1 cellular context compared by ENCODE assay signal in genomic region chr10:3192856-3193635, GRCh38.
TF ChIP-seq lines count a peak whose summit lies in the region.

No MANE protein-coding gene starts in this region.

TF ChIP-seq in HEK293, 187 proteins besides CTCF, POLR2A, EP300 and RAD21 (continued from another document and continues in another):
- TF ChIP-seq, protein P1, sequence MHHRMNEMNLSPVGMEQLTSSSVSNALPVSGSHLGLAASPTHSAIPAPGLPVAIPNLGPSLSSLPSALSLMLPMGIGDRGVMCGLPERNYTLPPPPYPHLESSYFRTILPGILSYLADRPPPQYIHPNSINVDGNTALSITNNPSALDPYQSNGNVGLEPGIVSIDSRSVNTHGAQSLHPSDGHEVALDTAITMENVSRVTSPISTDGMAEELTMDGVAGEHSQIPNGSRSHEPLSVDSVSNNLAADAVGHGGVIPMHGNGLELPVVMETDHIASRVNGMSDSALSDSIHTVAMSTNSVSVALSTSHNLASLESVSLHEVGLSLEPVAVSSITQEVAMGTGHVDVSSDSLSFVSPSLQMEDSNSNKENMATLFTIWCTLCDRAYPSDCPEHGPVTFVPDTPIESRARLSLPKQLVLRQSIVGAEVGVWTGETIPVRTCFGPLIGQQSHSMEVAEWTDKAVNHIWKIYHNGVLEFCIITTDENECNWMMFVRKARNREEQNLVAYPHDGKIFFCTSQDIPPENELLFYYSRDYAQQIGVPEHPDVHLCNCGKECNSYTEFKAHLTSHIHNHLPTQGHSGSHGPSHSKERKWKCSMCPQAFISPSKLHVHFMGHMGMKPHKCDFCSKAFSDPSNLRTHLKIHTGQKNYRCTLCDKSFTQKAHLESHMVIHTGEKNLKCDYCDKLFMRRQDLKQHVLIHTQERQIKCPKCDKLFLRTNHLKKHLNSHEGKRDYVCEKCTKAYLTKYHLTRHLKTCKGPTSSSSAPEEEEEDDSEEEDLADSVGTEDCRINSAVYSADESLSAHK (tag by site-specific recombination; IDR thresholded peaks at IDR 0.05) = no peak
- TF ChIP-seq ZNF518A (tag by site-specific recombination; conservative IDR thresholded peaks at IDR 0.05; ENCODE audit: low read depth) (no peak), REST (tag by site-specific recombination; IDR thresholded peaks at IDR 0.05) (no peak), ZNF302 (tag by site-specific recombination; IDR thresholded peaks at IDR 0.05; ENCODE audit: low read depth) (no peak), ZNF184 (tag by site-specific recombination; IDR thresholded peaks at IDR 0.05) (no peak), ZNF776 (tag by site-specific recombination; IDR thresholded peaks at IDR 0.05; ENCODE audit: borderline replicate concordance) (no peak), ZNF335 (tag by site-specific recombination; conservative IDR thresholded peaks at IDR 0.05) (peak; percentile 88), RBAK (tag by site-specific recombination; IDR thresholded peaks at IDR 0.05) (no peak), BCL6B (tag by site-specific recombination; IDR thresholded peaks at IDR 0.05) (no peak), ZNF391 (tag by site-specific recombination; IDR thresholded peaks at IDR 0.05; ENCODE audit: borderline replicate concordance, low read depth) (no peak), ZNF146 (tag by site-specific recombination; IDR thresholded peaks at IDR 0.05) (no peak), SETDB1 (IDR thresholded peaks at IDR 0.05; ENCODE audit: insufficient read length, low read length) (no peak), ZNF202 (tag by site-specific recombination; IDR thresholded peaks at IDR 0.05; ENCODE audit: borderline replicate concordance) (no peak), GLIS2 (tag by site-specific recombination; IDR thresholded peaks at IDR 0.05) (no peak), PATZ1 (tag by site-specific recombination; IDR thresholded peaks at IDR 0.05) (peak; percentile 52; the same call in 1 of the 2 replicates), GLI2 (tag by site-specific recombination; IDR thresholded peaks at IDR 0.05; ENCODE audit: borderline replicate concordance, low read depth) (no peak), ZEB2 (tag by site-specific recombination; IDR thresholded peaks at IDR 0.05) (peak; percentile 61; the same call in 1 of the 2 replicates), ZNF792 (tag by site-specific recombination; IDR thresholded peaks at IDR 0.05) (no peak), SP7 (tag by site-specific recombination; IDR thresholded peaks at IDR 0.05) (0 out of 2 replicates have a peak, but pooled peaks have one; percentile 24), SALL2 (tag by site-specific recombination; IDR thresholded peaks at IDR 0.05; ENCODE audit: borderline replicate concordance) (no peak), ZNF704 (tag by site-specific recombination; IDR thresholded peaks at IDR 0.05) (no peak), ZNF174 (tag by site-specific recombination; IDR thresholded peaks at IDR 0.05) (no peak), ZBTB17 (tag by site-specific recombination; IDR thresholded peaks at IDR 0.05) (no peak), ZSCAN5A (tag by site-specific recombination; IDR thresholded peaks at IDR 0.05) (no peak), GFI1B (tag by site-specific recombination; IDR thresholded peaks at IDR 0.05) (no peak), ZNF324 (tag by site-specific recombination; IDR thresholded peaks at IDR 0.05) (no peak), ZFP41 (tag by site-specific recombination; IDR thresholded peaks at IDR 0.05; ENCODE audit: borderline replicate concordance) (no peak), ZFP37 (tag by site-specific recombination; IDR thresholded peaks at IDR 0.05) (no peak), ZNF274 (IDR thresholded peaks at IDR 0.05; ENCODE audit: low read length) (no peak), ZNF274 (tag by site-specific recombination; IDR thresholded peaks at IDR 0.05; ENCODE audit: borderline replicate concordance) (no peak), ZNF292 (tag by site-specific recombination; IDR thresholded peaks at IDR 0.05; ENCODE audit: borderline replicate concordance, low read depth) (no peak), ZNF596 (tag by site-specific recombination; IDR thresholded peaks at IDR 0.05) (no peak), ZNF555 (tag by site-specific recombination; conservative IDR thresholded peaks at IDR 0.05) (no peak), TCF7L2 (IDR thresholded peaks at IDR 0.05; ENCODE audit: borderline replicate concordance, low read depth, low read length) (no peak), ZNF747 (tag by site-specific recombination; IDR thresholded peaks at IDR 0.05) (no peak), ZNF488 (tag by site-specific recombination; IDR thresholded peaks at IDR 0.05) (no peak), KLF1 (tag by site-specific recombination; IDR thresholded peaks at IDR 0.05) (peak; percentile 73), ZNF610 (tag by site-specific recombination; IDR thresholded peaks at IDR 0.05; ENCODE audit: borderline replicate concordance) (no peak), ZBTB7A (tag by site-specific recombination; IDR thresholded peaks at IDR 0.05; ENCODE audit: low read depth) (no peak)
- TF ChIP-seq, protein P2, sequence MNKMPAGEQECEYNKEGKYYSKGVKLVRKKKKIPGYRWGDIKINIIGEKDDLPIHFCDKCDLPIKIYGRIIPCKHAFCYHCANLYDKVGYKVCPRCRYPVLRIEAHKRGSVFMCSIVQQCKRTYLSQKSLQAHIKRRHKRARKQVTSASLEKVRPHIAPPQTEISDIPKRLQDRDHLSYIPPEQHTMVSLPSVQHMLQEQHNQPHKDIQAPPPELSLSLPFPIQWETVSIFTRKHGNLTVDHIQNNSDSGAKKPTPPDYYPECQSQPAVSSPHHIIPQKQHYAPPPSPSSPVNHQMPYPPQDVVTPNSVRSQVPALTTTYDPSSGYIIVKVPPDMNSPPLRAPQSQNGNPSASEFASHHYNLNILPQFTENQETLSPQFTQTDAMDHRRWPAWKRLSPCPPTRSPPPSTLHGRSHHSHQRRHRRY (tag by site-specific recombination; IDR thresholded peaks at IDR 0.05) = no peak
- TF ChIP-seq, protein P3, sequence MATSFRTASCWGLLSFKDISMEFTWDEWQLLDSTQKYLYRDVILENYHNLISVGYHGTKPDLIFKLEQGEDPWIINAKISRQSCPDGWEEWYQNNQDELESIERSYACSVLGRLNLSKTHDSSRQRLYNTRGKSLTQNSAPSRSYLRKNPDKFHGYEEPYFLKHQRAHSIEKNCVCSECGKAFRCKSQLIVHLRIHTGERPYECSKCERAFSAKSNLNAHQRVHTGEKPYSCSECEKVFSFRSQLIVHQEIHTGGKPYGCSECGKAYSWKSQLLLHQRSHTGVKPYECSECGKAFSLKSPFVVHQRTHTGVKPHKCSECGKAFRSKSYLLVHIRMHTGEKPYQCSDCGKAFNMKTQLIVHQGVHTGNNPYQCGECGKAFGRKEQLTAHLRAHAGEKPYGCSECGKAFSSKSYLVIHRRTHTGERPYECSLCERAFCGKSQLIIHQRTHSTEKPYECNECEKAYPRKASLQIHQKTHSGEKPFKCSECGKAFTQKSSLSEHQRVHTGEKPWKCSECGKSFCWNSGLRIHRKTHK (tag by site-specific recombination; IDR thresholded peaks at IDR 0.05) = no peak
